In genomic region chr1:116127848-116128540, GRCh38 we compare ENCODE assay signal across 20 cellular contexts. TPM values are rescaled to one million over a fixed set of nuclear protein-coding genes. Genes with fewer than 3 reads are reported as not detected.
"Had no signal": no experiment of that assay in that cellular context is flagged by ENCODE, and none has a peak within 500 bp of the region (broad histone marks: within the 10 kb centered on the region; RNA-seq: fewer than 3 reads in every experiment).

No MANE protein-coding gene starts in this region.

- H3K36me3 Mint-ChIP-seq: activated naive CD4-positive, alpha-beta T cell treated with anti-CD3 and anti-CD28 coated beads, Interleukin-2, amount 10 ng/mL, durations not matched to agents 7 days and 5 days; mesothelial cell of epicardium; natural killer cell had no signal

- H3K9me3 Mint-ChIP-seq: activated CD4-positive, alpha-beta T cell treated with anti-CD3 and anti-CD28 coated beads, Interleukin-2, amount 10 ng/mL, durations not matched to agents 7 days and 5 days; activated naive CD4-positive, alpha-beta T cell treated with anti-CD3 and anti-CD28 coated beads, Interleukin-2, amount 10 ng/mL, durations not matched to agents 7 days and 5 days; mesothelial cell of epicardium; natural killer cell had no signal

- H3K36me3 ChIP-seq: ovary, right atrium auricular region, transverse colon, uterus had no signal

- DNase-seq: activated effector memory CD4-positive, alpha-beta T cell treated with Interleukin-2 at 50 U/mL for 16 hours; dermis blood vessel endothelial cell; effector memory CD4-positive, alpha-beta T cell; glutamatergic neuron; hippocampal formation; left ventricle myocardium superior; mammary epithelial cell; natural killer cell; ovary; psoas muscle; SW 1271; transverse colon; uterus had no signal

- H3K27ac ChIP-seq: ovary, psoas muscle, right atrium auricular region, SK-N-MC, transverse colon, uterus, VCaP had no signal

- H3K9me3 ChIP-seq: ovary, psoas muscle, right atrium auricular region, transverse colon, uterus had no signal

- H3K27me3 ChIP-seq: ovary, right atrium auricular region, transverse colon, uterus had no signal

- H3K4me3 ChIP-seq: ovary, psoas muscle, right atrium auricular region, SK-N-MC, transverse colon, uterus had no signal

- H3K4me3 Mint-ChIP-seq: activated CD4-positive, alpha-beta T cell treated with anti-CD3 and anti-CD28 coated beads, Interleukin-2, amount 10 ng/mL, durations not matched to agents 7 days and 5 days; activated naive CD4-positive, alpha-beta T cell treated with anti-CD3 and anti-CD28 coated beads, Interleukin-2, amount 10 ng/mL, durations not matched to agents 7 days and 5 days; mesothelial cell of epicardium; natural killer cell had no signal

- H3K4me1 ChIP-seq: psoas muscle, right atrium auricular region, uterus had no signal

- ATAC-seq: left ventricle myocardium superior, psoas muscle had no signal

- H3K27ac Mint-ChIP-seq: activated naive CD4-positive, alpha-beta T cell treated with anti-CD3 and anti-CD28 coated beads, Interleukin-2, amount 10 ng/mL, durations not matched to agents 7 days and 5 days; mesothelial cell of epicardium; natural killer cell had no signal

RNA-seq across cellular contexts. Expression of gene MAB21L3, which starts 16.8 kb away (rescaled TPM):
- total RNA-seq: activated CD4-positive, alpha-beta T cell treated with anti-CD3 and anti-CD28 coated beads, Interleukin-2, amount 10 ng/mL, durations not matched to agents 7 days and 5 days; left ventricle myocardium superior; natural killer cell; ovary; psoas muscle; right atrium auricular region; T-helper 2 cell treated with Interferon-gamma antibody and Interleukin-4, amounts not matched to agents 100 ng/mL and 5 ng/mL, for 36 hours; uterus had no signal
